9 cellular contexts compared by ENCODE assay signal in the genomic region with DNA sequence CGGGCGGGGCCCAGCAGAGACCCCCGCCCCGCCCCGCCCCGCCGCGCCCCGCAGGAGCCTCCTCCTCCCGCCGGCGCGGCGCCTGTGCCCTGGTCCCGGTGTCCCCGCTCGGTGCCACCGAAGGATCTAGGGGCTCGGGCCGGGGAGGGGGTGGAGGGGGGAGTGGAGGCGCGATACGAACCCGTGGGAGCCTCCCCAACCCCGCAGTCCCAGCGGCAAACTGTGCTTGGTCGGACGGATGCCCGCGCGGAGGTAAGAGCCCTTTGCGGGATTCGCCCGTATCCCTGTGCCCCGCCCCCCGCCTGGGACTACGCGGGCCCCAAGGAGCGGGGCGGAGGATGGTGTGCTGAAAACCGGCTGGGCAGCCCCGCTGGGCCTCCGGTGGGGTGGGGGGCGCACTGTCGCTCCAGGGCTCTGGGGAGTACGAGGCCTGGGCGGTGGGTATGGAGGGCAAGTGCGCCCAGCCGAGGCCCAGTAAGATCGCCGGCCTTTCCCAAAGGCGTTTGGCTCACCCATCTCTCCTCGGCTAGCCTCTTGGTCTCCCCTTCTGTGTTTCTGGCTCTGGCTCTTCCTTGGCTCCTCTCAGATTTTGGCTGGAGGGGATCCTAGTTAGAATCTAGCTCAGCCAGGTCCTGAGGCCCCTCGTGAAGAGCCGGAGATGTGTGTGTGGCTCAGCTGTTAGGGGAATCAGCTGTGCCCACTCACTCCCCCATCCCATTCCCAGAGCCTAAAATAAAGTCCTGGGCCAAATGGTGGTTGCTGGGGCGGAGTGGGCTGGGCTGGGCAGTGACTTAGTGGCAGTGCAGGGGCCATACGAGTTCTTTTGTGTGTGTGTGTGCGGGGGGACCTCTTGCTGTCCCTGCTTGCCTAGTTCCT.
DNase-seq lines count a peak whose midpoint lies in the region; ATAC-seq, FAIRE-seq and TF ChIP-seq lines count a peak whose summit lies in the region.
"Had no signal": no experiment of that assay in that cellular context is flagged by ENCODE, and none has a peak within 500 bp of the region (broad histone marks: within the 10 kb centered on the region; RNA-seq: fewer than 3 reads in every experiment).

No MANE protein-coding gene starts in this region.

- H3K9me3 ChIP-seq in pancreas: no peaks in the 10 kb centered on the region

- H3K27ac ChIP-seq in pancreas: no peak overlapping the region

- H3K27me3 ChIP-seq in pancreas: peaks cover 0 to 32% (median 7%) of the 10 kb centered on the region in 4 donors

- H3K27ac Mint-ChIP-seq in activated CD4-positive, alpha-beta T cell treated with anti-CD3 and anti-CD28 coated beads, Interleukin-2, amount 10 ng/mL, durations not matched to agents 24 days and 14 days: no peak overlapping the region
- H3K27ac Mint-ChIP-seq in activated CD4-positive, alpha-beta T cell treated with anti-CD3 and anti-CD28 coated beads, Interleukin-2, amount 10 ng/mL, durations not matched to agents 7 days and 5 days: no peak overlapping the region
- H3K27ac Mint-ChIP-seq in activated naive CD4-positive, alpha-beta T cell treated with anti-CD3 and anti-CD28 coated beads, Interleukin-2, amount 50 U/mL, for 72 hours: no peak overlapping the region

- H3K4me1 ChIP-seq in pancreas: peaks cover 0 to 9% (median 0%) of the 10 kb centered on the region in 3 donors

- ATAC-seq in HG03432 (IDR thresholded peaks at IDR 0.05; ENCODE audit: unreplicated experiment) (peak; percentile 30), pancreas (peak in 2 of 4 donors; percentile 15), GM21526 (IDR thresholded peaks at IDR 0.05; ENCODE audit: low FRiP score, unreplicated experiment) (no peak)
- ATAC-seq in activated naive CD4-positive, alpha-beta T cell treated with anti-CD3 and anti-CD28 coated beads, Interleukin-2, amount 50 U/mL, for 72 hours: peak; percentile 32 to 35

- peak overlapping the region; percentile 78 for H3K4me3 Mint-ChIP-seq in activated CD4-positive, alpha-beta T cell treated with anti-CD3 and anti-CD28 coated beads, Interleukin-2, amount 10 ng/mL, durations not matched to agents 24 days and 14 days
- H3K4me3 Mint-ChIP-seq in activated CD4-positive, alpha-beta T cell treated with anti-CD3 and anti-CD28 coated beads, Interleukin-2, amount 10 ng/mL, durations not matched to agents 7 days and 5 days: no peak overlapping the region

- H3K9me3 Mint-ChIP-seq in activated CD4-positive, alpha-beta T cell treated with anti-CD3 and anti-CD28 coated beads, Interleukin-2, amount 10 ng/mL, durations not matched to agents 24 days and 14 days: no peaks in the 10 kb centered on the region
- no peaks in the 10 kb centered on the region for H3K9me3 Mint-ChIP-seq in activated CD4-positive, alpha-beta T cell treated with anti-CD3 and anti-CD28 coated beads, Interleukin-2, amount 10 ng/mL, durations not matched to agents 7 days and 5 days
- no peaks in the 10 kb centered on the region for H3K9me3 Mint-ChIP-seq in activated naive CD4-positive, alpha-beta T cell treated with anti-CD3 and anti-CD28 coated beads, Interleukin-2, amount 50 U/mL, for 72 hours

- peaks cover 14% of the 10 kb centered on the region for H3K4me1 Mint-ChIP-seq in activated CD4-positive, alpha-beta T cell treated with anti-CD3 and anti-CD28 coated beads, Interleukin-2, amount 10 ng/mL, durations not matched to agents 24 days and 14 days
- peaks cover 21% of the 10 kb centered on the region for H3K4me1 Mint-ChIP-seq in activated CD4-positive, alpha-beta T cell treated with anti-CD3 and anti-CD28 coated beads, Interleukin-2, amount 10 ng/mL, durations not matched to agents 7 days and 5 days

- CTCF ChIA-PET in activated CD4-positive, alpha-beta T cell treated with anti-CD3 and anti-CD28 coated beads, Interleukin-2, amount 10 ng/mL, durations not matched to agents 7 days and 5 days (lab: Charles Lee): interaction anchor here (0.6 to 5.3 kb wide), 6 partner anchors 9 to 65 kb away, joined by 3 to 47 read pairs (median 4); partner anchors contain the start of gene POLG

- FAIRE-seq in pancreas (lab: Jason Lieb, UNC): no peak
- FAIRE-seq: islet of Langerhans had no signal

- no peak for TF ChIP-seq CTCF in pancreas (IDR thresholded peaks at IDR 0.05)

- no peaks in the 10 kb centered on the region for H3K36me3 ChIP-seq in pancreas

- POLR2A ChIA-PET in activated CD4-positive, alpha-beta T cell treated with anti-CD3 and anti-CD28 coated beads, Interleukin-2, amount 10 ng/mL, durations not matched to agents 7 days and 5 days (lab: Charles Lee): no interaction called here

- H3K36me3 Mint-ChIP-seq in activated CD4-positive, alpha-beta T cell treated with anti-CD3 and anti-CD28 coated beads, Interleukin-2, amount 10 ng/mL, durations not matched to agents 24 days and 14 days (ENCODE audit: low read depth): no peaks in the 10 kb centered on the region
- no peaks in the 10 kb centered on the region for H3K36me3 Mint-ChIP-seq in activated CD4-positive, alpha-beta T cell treated with anti-CD3 and anti-CD28 coated beads, Interleukin-2, amount 10 ng/mL, durations not matched to agents 7 days and 5 days (ENCODE audit: low read depth)
- H3K36me3 Mint-ChIP-seq in activated naive CD4-positive, alpha-beta T cell treated with anti-CD3 and anti-CD28 coated beads, Interleukin-2, amount 50 U/mL, for 72 hours: no peaks in the 10 kb centered on the region

- WGBS in pancreas, 2 donors: 17 to 30% methylated on average over 36 to 58 of the region's 58 CpGs

- peak; percentile 67 for DNase-seq in activated CD4-positive, alpha-beta T cell treated with anti-CD3 and anti-CD28 coated beads, Interleukin-2, amount 10 ng/mL, durations not matched to agents 24 days and 14 days
- DNase-seq in activated CD4-positive, alpha-beta T cell treated with anti-CD3 and anti-CD28 coated beads, Interleukin-2, amount 10 ng/mL, durations not matched to agents 7 days and 5 days: no peak
- DNase-seq in activated naive CD4-positive, alpha-beta T cell treated with anti-CD3 and anti-CD28 coated beads, Interleukin-2, amount 50 U/mL, for 72 hours (ENCODE audit: low spot score in 2 of 2): no peak
- DNase-seq in pancreas (peak in 1 of 6 donors; percentile 54), NCI-H226 (no peak), iPS-NIHi7 (ENCODE audit: extremely low spot score) (no peak)

- peak overlapping the region in 3 of 4 donors; percentile 6 to 48 (median 8) for H3K4me3 ChIP-seq in pancreas

- peaks cover 72% of the 10 kb centered on the region for H3K27me3 Mint-ChIP-seq in activated CD4-positive, alpha-beta T cell treated with anti-CD3 and anti-CD28 coated beads, Interleukin-2, amount 10 ng/mL, durations not matched to agents 24 days and 14 days
- peaks cover 80% of the 10 kb centered on the region for H3K27me3 Mint-ChIP-seq in activated CD4-positive, alpha-beta T cell treated with anti-CD3 and anti-CD28 coated beads, Interleukin-2, amount 10 ng/mL, durations not matched to agents 7 days and 5 days

- intact Hi-C loops in activated CD4-positive, alpha-beta T cell treated with anti-CD3 and anti-CD28 coated beads, Interleukin-2, amount 10 ng/mL, durations not matched to agents 24 days and 14 days (cut with micrococcal nuclease): loop anchor here (2.0 kb wide), 1 partner anchor 42 kb away; no protein-coding TSS in a partner anchor
- intact Hi-C loops in pancreas (cut with DNase I): no loop called here
